In genomic region chr11:65526744-65527143, GRCh38 we compare ENCODE assay signal across 1 cellular context.
TF ChIP-seq lines count a peak whose summit lies in the region.

No MANE protein-coding gene starts in this region.

TF ChIP-seq in HCT116, 20 proteins besides CTCF, POLR2A, EP300 and RAD21 (continued from another document):
- TF ChIP-seq CBX3 (IDR thresholded peaks at IDR 0.05; ENCODE audit: low read depth) (no peak), ZFX (IDR thresholded peaks at IDR 0.05) (no peak), SP1 (IDR thresholded peaks at IDR 0.05; ENCODE audit: low read depth) (no peak), JUND (IDR thresholded peaks at IDR 0.05) (no peak), SIN3A (IDR thresholded peaks at IDR 0.05; ENCODE audit: low read depth) (no peak), TCF7L2 (IDR thresholded peaks at IDR 0.05; ENCODE audit: borderline replicate concordance, extremely low read depth, insufficient read depth, insufficient read length) (no peak), EZH2phosphoT487 (IDR thresholded peaks at IDR 0.05; ENCODE audit: borderline replicate concordance) (no peak), ATF3 (IDR thresholded peaks at IDR 0.05) (no peak), FOSL1 (IDR thresholded peaks at IDR 0.05; ENCODE audit: low read depth) (no peak), POLR2AphosphoS5 (IDR thresholded peaks at IDR 0.05; ENCODE audit: low read depth, low read length) (no peak), YY1 (IDR thresholded peaks at IDR 0.05; ENCODE audit: extremely low read depth, insufficient replicate concordance, low read depth, low read length) (no peak), ZBTB33 (IDR thresholded peaks at IDR 0.05; ENCODE audit: extremely low read depth, insufficient replicate concordance, low read length) (no peak)
